In genomic region chr16:55701442-55702319, GRCh38 we compare ENCODE assay signal across 8 cellular contexts. TPM values are rescaled to one million over a fixed set of nuclear protein-coding genes. Genes with fewer than 3 reads are reported as not detected.
DNase-seq lines count a peak whose midpoint lies in the region; ATAC-seq and TF ChIP-seq lines count a peak whose summit lies in the region.

No MANE protein-coding gene starts in this region.

- CTCF ChIA-PET in activated CD4-positive, alpha-beta T cell treated with anti-CD3 and anti-CD28 coated beads for 36 hours (lab: Charles Lee), result interaction anchor here (0.6 to 5.9 kb wide), 8 partner anchors 11 to 505 kb away, joined by 3 to 112 read pairs (median 4); no protein-coding TSS in a partner anchor
- CTCF ChIA-PET in activated CD8-positive, alpha-beta T cell treated with anti-CD3 and anti-CD28 coated beads, Interleukin-2, amount 10 ng/mL, durations not matched to agents 7 days and 5 days (lab: Charles Lee), result interaction anchor here (0.7 to 9.4 kb wide), 6 partner anchors 11 to 236 kb away, joined by 3 to 92 read pairs (median 4); no protein-coding TSS in a partner anchor

- H3K4me1 Mint-ChIP-seq in activated CD4-positive, alpha-beta T cell treated with anti-CD3 and anti-CD28 coated beads for 36 hours, result peaks cover 2% of the 10 kb centered on the region
- peaks cover 10% of the 10 kb centered on the region for H3K4me1 Mint-ChIP-seq in activated CD8-positive, alpha-beta T cell treated with anti-CD3 and anti-CD28 coated beads, Interleukin-2, amount 10 ng/mL, durations not matched to agents 7 days and 5 days (ENCODE audit: low read depth)
- H3K4me1 Mint-ChIP-seq in progenitor cell of endocrine pancreas (ENCODE audit: low read depth), result no peaks in the 10 kb centered on the region

- no peak overlapping the region for H3K27ac Mint-ChIP-seq in activated CD4-positive, alpha-beta T cell treated with anti-CD3 and anti-CD28 coated beads for 36 hours
- H3K27ac Mint-ChIP-seq in activated CD8-positive, alpha-beta T cell treated with anti-CD3 and anti-CD28 coated beads, Interleukin-2, amount 10 ng/mL, durations not matched to agents 7 days and 5 days, result no peak overlapping the region
- no peak overlapping the region for H3K27ac Mint-ChIP-seq in progenitor cell of endocrine pancreas

- H3K36me3 ChIP-seq in gastroesophageal sphincter, result no peaks in the 10 kb centered on the region

- no peak overlapping the region for H3K27ac ChIP-seq in gastroesophageal sphincter

- H3K36me3 Mint-ChIP-seq in activated CD4-positive, alpha-beta T cell treated with anti-CD3 and anti-CD28 coated beads for 36 hours (ENCODE audit: low read depth), result no peaks in the 10 kb centered on the region
- no peaks in the 10 kb centered on the region for H3K36me3 Mint-ChIP-seq in activated CD8-positive, alpha-beta T cell treated with anti-CD3 and anti-CD28 coated beads, Interleukin-2, amount 10 ng/mL, durations not matched to agents 7 days and 5 days (ENCODE audit: low read depth)
- H3K36me3 Mint-ChIP-seq in progenitor cell of endocrine pancreas (ENCODE audit: insufficient read depth), result no peaks in the 10 kb centered on the region

- peak; percentile 66 for ATAC-seq in activated CD4-positive, alpha-beta T cell treated with anti-CD3 and anti-CD28 coated beads for 36 hours
- peak; percentile 81 for ATAC-seq in activated CD8-positive, alpha-beta T cell treated with anti-CD3 and anti-CD28 coated beads, Interleukin-2, amount 10 ng/mL, durations not matched to agents 7 days and 5 days
- peak; percentile 56 for ATAC-seq in gastroesophageal sphincter

- no peak for TF ChIP-seq POLR2A in gastroesophageal sphincter (IDR thresholded peaks at IDR 0.05)

- peaks cover 0 to 11% (median 0%) of the 10 kb centered on the region in 3 donors for H3K4me1 ChIP-seq in gastroesophageal sphincter

- TF ChIP-seq CTCF in HFF-Myc (IDR thresholded peaks at IDR 0.05; ENCODE audit: low read depth, low read length, missing control alignments) (peak; percentile 57), gastroesophageal sphincter (IDR thresholded peaks at IDR 0.05) (peak in 3 of 4 experiments; percentile 54 to 64 (median 55)), progenitor cell of endocrine pancreas (IDR thresholded peaks at IDR 0.05; ENCODE audit: unreplicated experiment) (peak; percentile 79)

- no peaks in the 10 kb centered on the region for H3K9me3 ChIP-seq in gastroesophageal sphincter

- TF ChIP-seq EP300 in gastroesophageal sphincter (IDR thresholded peaks at IDR 0.05), result no peak

- peak; percentile 75 for DNase-seq in activated CD4-positive, alpha-beta T cell treated with anti-CD3 and anti-CD28 coated beads for 36 hours
- DNase-seq in activated CD4-positive, alpha-beta T cell treated with anti-CD3 and anti-CD28 coated beads for 4 hours, result no peak
- DNase-seq in HFF-Myc (ENCODE audit: extremely low read depth, low read depth) (peak; percentile 20), NCI-H146 treated with DMSO at 0.1 percent for 48 hours (lab: John Stamatoyannopoulos, UW; ENCODE audit: unreplicated experiment) (peak; percentile 2), progenitor cell of endocrine pancreas (ENCODE audit: low spot score, unreplicated experiment) (peak; percentile 37)
- peak; percentile 48 for DNase-seq in activated CD8-positive, alpha-beta T cell treated with anti-CD3 and anti-CD28 coated beads, Interleukin-2, amount 10 ng/mL, durations not matched to agents 7 days and 5 days
- no peak for DNase-seq in activated CD4-positive, CD25-positive, alpha-beta regulatory T cell (lab: John Stamatoyannopoulos, UW)

- no peaks in the 10 kb centered on the region for H3K9me3 Mint-ChIP-seq in activated CD4-positive, alpha-beta T cell treated with anti-CD3 and anti-CD28 coated beads for 36 hours (ENCODE audit: low read depth)
- no peaks in the 10 kb centered on the region for H3K9me3 Mint-ChIP-seq in activated CD8-positive, alpha-beta T cell treated with anti-CD3 and anti-CD28 coated beads, Interleukin-2, amount 10 ng/mL, durations not matched to agents 7 days and 5 days (ENCODE audit: insufficient read depth)
- H3K9me3 Mint-ChIP-seq in progenitor cell of endocrine pancreas (ENCODE audit: low read depth), result no peaks in the 10 kb centered on the region

- POLR2A ChIA-PET in activated CD4-positive, alpha-beta T cell treated with anti-CD3 and anti-CD28 coated beads for 36 hours (lab: Charles Lee), result interaction anchor here (0.6 to 0.7 kb wide), 2 partner anchors 242 to 583 kb away, joined by 3 to 6 read pairs; no protein-coding TSS in a partner anchor
- POLR2A ChIA-PET in activated CD8-positive, alpha-beta T cell treated with anti-CD3 and anti-CD28 coated beads, Interleukin-2, amount 10 ng/mL, durations not matched to agents 7 days and 5 days (lab: Charles Lee), result no interaction called here

- peaks cover 5% of the 10 kb centered on the region for H3K27me3 ChIP-seq in gastroesophageal sphincter

- intact Hi-C loops in activated CD4-positive, alpha-beta T cell treated with anti-CD3 and anti-CD28 coated beads for 36 hours (cut with DNase I, micrococcal nuclease), result loop anchor here in 1 of 2 experiments (1.0 to 2.0 kb wide), 2 partner anchors 159 to 236 kb away; no protein-coding TSS in a partner anchor

- H3K4me3 ChIP-seq in HFF-Myc (replicated peaks; ENCODE audit: low read depth, low read length) (no peak overlapping the region), gastroesophageal sphincter (no peak overlapping the region)

- WGBS in gastroesophageal sphincter (ENCODE audit: low coverage in 1 of 2), 2 donors, result 76 to 100% methylated on average over 4 of the region's 9 CpGs

- H3K27me3 Mint-ChIP-seq in activated CD4-positive, alpha-beta T cell treated with anti-CD3 and anti-CD28 coated beads for 36 hours, result peaks cover 4% of the 10 kb centered on the region
- H3K27me3 Mint-ChIP-seq in activated CD8-positive, alpha-beta T cell treated with anti-CD3 and anti-CD28 coated beads, Interleukin-2, amount 10 ng/mL, durations not matched to agents 7 days and 5 days (ENCODE audit: low read depth), result peaks cover 2% of the 10 kb centered on the region
- H3K27me3 Mint-ChIP-seq in progenitor cell of endocrine pancreas, result peaks cover 46% of the 10 kb centered on the region

- no peak overlapping the region for H3K4me3 Mint-ChIP-seq in activated CD4-positive, alpha-beta T cell treated with anti-CD3 and anti-CD28 coated beads for 36 hours
- H3K4me3 Mint-ChIP-seq in activated CD8-positive, alpha-beta T cell treated with anti-CD3 and anti-CD28 coated beads, Interleukin-2, amount 10 ng/mL, durations not matched to agents 7 days and 5 days, result no peak overlapping the region
- H3K4me3 Mint-ChIP-seq in progenitor cell of endocrine pancreas (ENCODE audit: low read depth), result no peak overlapping the region

RNA-seq across cellular contexts. Expression of gene SLC6A2, which starts 45.9 kb away (rescaled TPM):
- not detected for total RNA-seq in activated CD4-positive, alpha-beta T cell treated with anti-CD3 and anti-CD28 coated beads for 36 hours
- not detected for total RNA-seq in activated CD8-positive, alpha-beta T cell treated with anti-CD3 and anti-CD28 coated beads, Interleukin-2, amount 10 ng/mL, durations not matched to agents 7 days and 5 days
- total RNA-seq in gastroesophageal sphincter (1 to 10 TPM in 2 of 4 donors, under 1 TPM in 2; 0.16 to 3.1 (median 1.3) TPM), progenitor cell of endocrine pancreas (not detected in 2 replicates)

Comparison
In these comparisons a context has a peak if more than half of its experiments do, and no peak if none do; other contexts are left out.
1. DNase-seq: peak in activated CD4-positive, alpha-beta T cell treated with anti-CD3 and anti-CD28 coated beads for 36 hours (single experiment), HFF-Myc (single experiment), NCI-H146 treated with DMSO at 0.1 percent for 48 hours (single experiment), activated CD8-positive, alpha-beta T cell treated with anti-CD3 and anti-CD28 coated beads, Interleukin-2, amount 10 ng/mL, durations not matched to agents 7 days and 5 days (single experiment) and progenitor cell of endocrine pancreas (single experiment); none in activated CD4-positive, alpha-beta T cell treated with anti-CD3 and anti-CD28 coated beads for 4 hours (0 of 2) and activated CD4-positive, CD25-positive, alpha-beta regulatory T cell (0 of 4).
2. Peak in every context shown above with its lines, with median percentiles within 50 percentile points of each other: ATAC-seq and CTCF ChIP-seq.